In the genomic region with DNA sequence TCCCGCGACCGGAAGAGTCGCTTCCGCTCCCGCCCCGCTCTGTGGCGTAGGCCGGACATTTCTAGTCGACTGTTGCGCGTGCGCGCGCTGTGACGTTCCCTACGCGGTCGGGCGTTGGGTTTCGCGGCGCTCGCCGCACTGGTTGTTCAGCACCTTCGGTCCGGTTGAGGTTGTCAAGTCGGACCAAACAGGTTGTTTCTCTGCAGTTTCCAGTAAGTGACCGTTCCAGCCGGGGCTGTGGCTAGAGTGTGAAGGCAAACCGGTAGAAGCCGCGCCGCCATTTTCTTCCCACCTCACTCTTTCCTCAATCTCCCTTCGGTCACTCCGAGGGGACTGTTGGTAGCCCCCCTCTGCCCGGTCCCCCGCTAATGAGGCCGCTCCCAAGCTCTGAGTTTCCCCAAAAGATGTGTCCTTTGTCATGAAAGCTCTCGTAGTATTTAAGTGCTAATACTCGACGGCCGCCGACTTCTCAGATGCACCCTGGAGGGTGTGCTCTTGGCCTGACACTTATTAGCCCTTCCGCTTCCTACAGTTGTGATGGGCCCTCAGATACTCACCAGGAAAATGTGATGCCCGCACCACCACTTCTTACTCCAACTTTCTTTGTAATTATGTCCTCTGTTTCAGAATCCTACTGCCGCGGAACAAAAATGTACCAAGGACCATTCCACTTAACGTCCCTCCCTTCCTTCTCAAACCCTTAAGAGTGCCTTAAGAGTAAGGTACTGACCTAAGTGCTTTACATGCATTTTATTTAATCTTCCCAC, we compare ENCODE assay signal across 1 cellular context.
TF ChIP-seq lines count a peak whose summit lies in the region.

No MANE protein-coding gene starts in this region.

TF ChIP-seq in K562, 482 proteins besides CTCF, POLR2A, EP300 and RAD21 (continued from another document and continues in another):
- TF ChIP-seq, protein P1, sequence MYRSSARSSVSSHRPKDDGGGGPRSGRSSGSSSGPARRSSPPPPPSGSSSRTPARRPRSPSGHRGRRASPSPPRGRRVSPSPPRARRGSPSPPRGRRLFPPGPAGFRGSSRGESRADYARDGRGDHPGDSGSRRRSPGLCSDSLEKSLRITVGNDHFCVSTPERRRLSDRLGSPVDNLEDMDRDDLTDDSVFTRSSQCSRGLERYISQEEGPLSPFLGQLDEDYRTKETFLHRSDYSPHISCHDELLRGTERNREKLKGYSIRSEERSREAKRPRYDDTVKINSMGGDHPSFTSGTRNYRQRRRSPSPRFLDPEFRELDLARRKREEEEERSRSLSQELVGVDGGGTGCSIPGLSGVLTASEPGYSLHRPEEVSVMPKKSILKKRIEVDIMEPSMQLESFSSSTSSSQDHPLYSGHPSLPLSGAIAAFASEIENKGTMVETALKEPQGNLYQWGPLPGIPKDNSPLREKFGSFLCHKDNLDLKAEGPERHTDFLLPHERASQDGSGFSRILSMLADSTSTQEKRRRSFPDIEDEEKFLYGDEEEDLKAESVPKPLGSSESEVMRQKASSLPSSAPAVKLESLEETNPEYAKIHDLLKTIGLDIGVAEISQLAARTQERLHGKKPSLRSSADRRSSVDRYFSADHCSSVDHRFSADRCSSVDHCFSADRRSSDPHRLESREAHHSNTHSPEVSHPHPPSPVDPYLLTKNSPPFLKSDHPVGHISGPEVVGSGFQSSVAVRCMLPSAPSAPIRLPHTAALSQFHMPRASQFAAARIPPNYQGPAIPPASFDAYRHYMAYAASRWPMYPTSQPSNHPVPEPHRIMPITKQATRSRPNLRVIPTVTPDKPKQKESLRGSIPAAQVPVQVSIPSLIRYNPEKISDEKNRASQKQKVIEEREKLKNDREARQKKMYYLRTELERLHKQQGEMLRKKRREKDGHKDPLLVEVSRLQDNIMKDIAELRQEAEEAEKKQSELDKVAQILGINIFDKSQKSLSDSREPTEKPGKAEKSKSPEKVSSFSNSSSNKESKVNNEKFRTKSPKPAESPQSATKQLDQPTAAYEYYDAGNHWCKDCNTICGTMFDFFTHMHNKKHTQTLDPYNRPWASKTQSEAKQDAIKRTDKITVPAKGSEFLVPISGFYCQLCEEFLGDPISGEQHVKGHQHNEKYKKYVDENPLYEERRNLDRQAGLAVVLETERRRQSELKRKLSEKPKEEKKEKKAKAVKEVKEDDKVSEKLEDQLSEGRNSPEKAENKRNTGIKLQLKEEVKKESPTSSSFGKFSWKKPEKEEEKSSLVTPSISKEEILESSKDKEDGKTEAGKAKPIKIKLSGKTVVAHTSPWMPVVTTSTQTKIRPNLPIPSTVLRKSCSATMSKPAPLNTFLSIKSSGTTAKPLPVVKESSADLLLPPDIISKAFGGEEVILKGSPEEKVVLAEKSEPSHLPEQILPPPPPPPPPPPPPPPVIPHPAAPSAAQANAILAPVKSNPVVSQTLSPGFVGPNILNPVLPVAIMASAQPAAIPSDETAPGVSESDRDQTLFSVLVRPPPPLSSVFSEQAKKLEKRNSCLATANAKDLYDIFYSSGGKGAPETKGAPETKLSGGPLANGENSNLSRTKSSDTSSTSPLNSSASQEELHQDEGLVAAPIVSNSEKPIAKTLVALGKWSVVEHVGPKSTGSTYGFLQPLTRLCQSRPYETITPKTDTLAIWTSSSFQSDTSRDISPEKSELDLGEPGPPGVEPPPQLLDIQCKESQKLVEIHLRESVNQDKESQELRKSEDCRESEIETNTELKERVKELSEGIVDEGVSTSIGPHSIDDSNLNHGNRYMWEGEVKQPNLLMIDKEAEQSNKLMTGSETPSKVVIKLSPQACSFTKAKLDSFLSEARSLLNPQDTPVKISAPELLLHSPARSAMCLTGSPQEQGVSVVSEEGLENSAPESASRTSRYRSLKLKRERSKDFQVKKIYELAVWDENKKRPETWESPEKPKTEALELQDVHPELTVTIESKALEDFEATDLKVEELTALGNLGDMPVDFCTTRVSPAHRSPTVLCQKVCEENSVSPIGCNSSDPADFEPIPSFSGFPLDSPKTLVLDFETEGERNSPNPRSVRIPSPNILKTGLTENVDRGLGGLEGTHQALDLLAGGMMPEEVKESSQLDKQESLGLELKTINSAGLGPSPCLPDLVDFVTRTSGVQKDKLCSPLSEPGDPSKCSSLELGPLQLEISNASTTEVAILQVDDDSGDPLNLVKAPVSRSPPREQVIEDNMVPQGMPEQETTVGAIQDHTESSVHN (IDR thresholded peaks at IDR 0.05; ENCODE audit: borderline replicate concordance in 1 of 2, low read depth in 1 of 2) = no peak
- peak; percentile 68 for TF ChIP-seq NCOA6 (IDR thresholded peaks at IDR 0.05)
- TF ChIP-seq, protein P2, sequence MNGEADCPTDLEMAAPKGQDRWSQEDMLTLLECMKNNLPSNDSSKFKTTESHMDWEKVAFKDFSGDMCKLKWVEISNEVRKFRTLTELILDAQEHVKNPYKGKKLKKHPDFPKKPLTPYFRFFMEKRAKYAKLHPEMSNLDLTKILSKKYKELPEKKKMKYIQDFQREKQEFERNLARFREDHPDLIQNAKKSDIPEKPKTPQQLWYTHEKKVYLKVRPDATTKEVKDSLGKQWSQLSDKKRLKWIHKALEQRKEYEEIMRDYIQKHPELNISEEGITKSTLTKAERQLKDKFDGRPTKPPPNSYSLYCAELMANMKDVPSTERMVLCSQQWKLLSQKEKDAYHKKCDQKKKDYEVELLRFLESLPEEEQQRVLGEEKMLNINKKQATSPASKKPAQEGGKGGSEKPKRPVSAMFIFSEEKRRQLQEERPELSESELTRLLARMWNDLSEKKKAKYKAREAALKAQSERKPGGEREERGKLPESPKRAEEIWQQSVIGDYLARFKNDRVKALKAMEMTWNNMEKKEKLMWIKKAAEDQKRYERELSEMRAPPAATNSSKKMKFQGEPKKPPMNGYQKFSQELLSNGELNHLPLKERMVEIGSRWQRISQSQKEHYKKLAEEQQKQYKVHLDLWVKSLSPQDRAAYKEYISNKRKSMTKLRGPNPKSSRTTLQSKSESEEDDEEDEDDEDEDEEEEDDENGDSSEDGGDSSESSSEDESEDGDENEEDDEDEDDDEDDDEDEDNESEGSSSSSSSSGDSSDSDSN (IDR thresholded peaks at IDR 0.05; ENCODE audit: borderline replicate concordance in 1 of 2, low read depth in 2 of 2, low read length in 2 of 2) = no peak; a peak in 1 of 4 replicates
- TF ChIP-seq EGR1 (conservative IDR thresholded peaks at IDR 0.05) = peak; percentile 48; the same call in 1 of the 2 replicates
- TF ChIP-seq C11orf30 (IDR thresholded peaks at IDR 0.05; ENCODE audit: low read depth) = no peak
- TF ChIP-seq ZNF197 (CRISPR knock-in tag; IDR thresholded peaks at IDR 0.05; ENCODE audit: low read depth) = 0 out of 2 replicates have a peak, but pooled peaks have one; percentile 48
- no peak for TF ChIP-seq BCL6 (CRISPR knock-in tag; IDR thresholded peaks at IDR 0.05)
- TF ChIP-seq ZFPM2 (CRISPR knock-in tag; IDR thresholded peaks at IDR 0.05) = no peak; the same call in 1 of the 2 replicates
- TF ChIP-seq KHSRP (IDR thresholded peaks at IDR 0.05) = 0 out of 2 replicates have a peak, but pooled peaks have one; percentile 39
- TF ChIP-seq CTBP1 (IDR thresholded peaks at IDR 0.05; ENCODE audit: borderline replicate concordance) = peak; percentile 72; the same call in 1 of the 2 replicates
- TF ChIP-seq THRAP3 (IDR thresholded peaks at IDR 0.05; ENCODE audit: borderline replicate concordance) = no peak
- no peak for TF ChIP-seq ZNF184 (CRISPR knock-in tag; IDR thresholded peaks at IDR 0.05)
- TF ChIP-seq PHTF2 (CRISPR knock-in tag; IDR thresholded peaks at IDR 0.05) = no peak
- no peak for TF ChIP-seq BHLHE40 (IDR thresholded peaks at IDR 0.05; ENCODE audit: low read length)
- TF ChIP-seq ZNF232 (CRISPR knock-in tag; IDR thresholded peaks at IDR 0.05) = peak; percentile 76
- TF ChIP-seq PYGO2 (tag; IDR thresholded peaks at IDR 0.05) = 0 out of 2 replicates have a peak, but pooled peaks have one; percentile 18
- TF ChIP-seq NONO (IDR thresholded peaks at IDR 0.05; ENCODE audit: low read depth in 2 of 2, low read length in 1 of 2) = no peak; a peak in 1 of 4 replicates
- TF ChIP-seq ILF3 (IDR thresholded peaks at IDR 0.05; ENCODE audit: borderline replicate concordance) = no peak
- peak; percentile 94 for TF ChIP-seq TAF1 (IDR thresholded peaks at IDR 0.05; ENCODE audit: control insufficient read depth, extremely low read depth, insufficient read depth, low read length, severe bottlenecking)
- TF ChIP-seq RBM22 (IDR thresholded peaks at IDR 0.05; ENCODE audit: low read depth, low read length, poor library complexity, severe bottlenecking) = peak; percentile 51
- TF ChIP-seq ZBTB1 (CRISPR knock-in tag; IDR thresholded peaks at IDR 0.05; ENCODE audit: borderline replicate concordance, low read depth) = peak; percentile 92
- TF ChIP-seq ZNF707 (CRISPR knock-in tag; conservative IDR thresholded peaks at IDR 0.05) = no peak
- peak; percentile 27; the same call in 1 of the 2 replicates for TF ChIP-seq TAL1 (IDR thresholded peaks at IDR 0.05)
- TF ChIP-seq CXXC5 (CRISPR knock-in tag; IDR thresholded peaks at IDR 0.05) = peak; percentile 99
- no peak for TF ChIP-seq HDGF (IDR thresholded peaks at IDR 0.05)
- peak in 1 of 2 experiments; percentile 63; a peak in 2 of 4 replicates for TF ChIP-seq TRIM24 (IDR thresholded peaks at IDR 0.05)
- TF ChIP-seq, protein P3, sequence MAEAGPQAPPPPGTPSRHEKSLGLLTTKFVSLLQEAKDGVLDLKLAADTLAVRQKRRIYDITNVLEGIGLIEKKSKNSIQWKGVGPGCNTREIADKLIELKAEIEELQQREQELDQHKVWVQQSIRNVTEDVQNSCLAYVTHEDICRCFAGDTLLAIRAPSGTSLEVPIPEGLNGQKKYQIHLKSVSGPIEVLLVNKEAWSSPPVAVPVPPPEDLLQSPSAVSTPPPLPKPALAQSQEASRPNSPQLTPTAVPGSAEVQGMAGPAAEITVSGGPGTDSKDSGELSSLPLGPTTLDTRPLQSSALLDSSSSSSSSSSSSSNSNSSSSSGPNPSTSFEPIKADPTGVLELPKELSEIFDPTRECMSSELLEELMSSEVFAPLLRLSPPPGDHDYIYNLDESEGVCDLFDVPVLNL (CRISPR knock-in tag; IDR thresholded peaks at IDR 0.05; ENCODE audit: low read depth) = peak; percentile 68; the same call in 1 of the 2 replicates
- TF ChIP-seq SRF (CRISPR knock-in tag; IDR thresholded peaks at IDR 0.05) = no peak
- peak; percentile 99 for TF ChIP-seq SUPT5H (IDR thresholded peaks at IDR 0.05)
- TF ChIP-seq HLTF (IDR thresholded peaks at IDR 0.05) = 0 out of 2 replicates have a peak, but pooled peaks have one; percentile 53
- TF ChIP-seq, protein P4, sequence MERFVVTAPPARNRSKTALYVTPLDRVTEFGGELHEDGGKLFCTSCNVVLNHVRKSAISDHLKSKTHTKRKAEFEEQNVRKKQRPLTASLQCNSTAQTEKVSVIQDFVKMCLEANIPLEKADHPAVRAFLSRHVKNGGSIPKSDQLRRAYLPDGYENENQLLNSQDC (CRISPR knock-in tag; IDR thresholded peaks at IDR 0.05) = 0 out of 2 replicates have a peak, but pooled peaks have one; percentile 12
- TF ChIP-seq, protein P5, sequence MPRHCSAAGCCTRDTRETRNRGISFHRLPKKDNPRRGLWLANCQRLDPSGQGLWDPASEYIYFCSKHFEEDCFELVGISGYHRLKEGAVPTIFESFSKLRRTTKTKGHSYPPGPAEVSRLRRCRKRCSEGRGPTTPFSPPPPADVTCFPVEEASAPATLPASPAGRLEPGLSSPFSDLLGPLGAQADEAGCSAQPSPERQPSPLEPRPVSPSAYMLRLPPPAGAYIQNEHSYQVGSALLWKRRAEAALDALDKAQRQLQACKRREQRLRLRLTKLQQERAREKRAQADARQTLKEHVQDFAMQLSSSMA (CRISPR knock-in tag; IDR thresholded peaks at IDR 0.05) = no peak
- no peak for TF ChIP-seq ETS2 (tag; IDR thresholded peaks at IDR 0.05; ENCODE audit: borderline replicate concordance, poor library complexity, severe bottlenecking)
- peak; percentile 87 for TF ChIP-seq L3MBTL2 (IDR thresholded peaks at IDR 0.05)
- 0 out of 2 replicates have a peak, but pooled peaks have one; percentile 12 for TF ChIP-seq ZNF311 (CRISPR knock-in tag; IDR thresholded peaks at IDR 0.05)
- no peak for TF ChIP-seq CHD1 (IDR thresholded peaks at IDR 0.05; ENCODE audit: low read length)
- TF ChIP-seq HCFC1 (IDR thresholded peaks at IDR 0.05; ENCODE audit: low read depth, low read length) = peak; percentile 59
- TF ChIP-seq CREB1 (IDR thresholded peaks at IDR 0.05) = peak; percentile 84
- peak; percentile 82 for TF ChIP-seq CREB1 (CRISPR knock-in tag; IDR thresholded peaks at IDR 0.05)
- TF ChIP-seq ZNF274 (IDR thresholded peaks at IDR 0.05; ENCODE audit: borderline replicate concordance, low read depth, low read length) = no peak
- TF ChIP-seq, protein P6, sequence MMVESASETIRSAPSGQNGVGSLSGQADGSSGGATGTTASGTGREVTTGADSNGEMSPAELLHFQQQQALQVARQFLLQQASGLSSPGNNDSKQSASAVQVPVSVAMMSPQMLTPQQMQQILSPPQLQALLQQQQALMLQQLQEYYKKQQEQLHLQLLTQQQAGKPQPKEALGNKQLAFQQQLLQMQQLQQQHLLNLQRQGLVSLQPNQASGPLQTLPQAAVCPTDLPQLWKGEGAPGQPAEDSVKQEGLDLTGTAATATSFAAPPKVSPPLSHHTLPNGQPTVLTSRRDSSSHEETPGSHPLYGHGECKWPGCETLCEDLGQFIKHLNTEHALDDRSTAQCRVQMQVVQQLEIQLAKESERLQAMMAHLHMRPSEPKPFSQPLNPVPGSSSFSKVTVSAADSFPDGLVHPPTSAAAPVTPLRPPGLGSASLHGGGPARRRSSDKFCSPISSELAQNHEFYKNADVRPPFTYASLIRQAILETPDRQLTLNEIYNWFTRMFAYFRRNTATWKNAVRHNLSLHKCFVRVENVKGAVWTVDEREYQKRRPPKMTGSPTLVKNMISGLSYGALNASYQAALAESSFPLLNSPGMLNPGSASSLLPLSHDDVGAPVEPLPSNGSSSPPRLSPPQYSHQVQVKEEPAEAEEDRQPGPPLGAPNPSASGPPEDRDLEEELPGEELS (CRISPR knock-in tag; IDR thresholded peaks at IDR 0.05; ENCODE audit: borderline replicate concordance) = peak; percentile 69
- peak; percentile 82 for TF ChIP-seq KAT8 (IDR thresholded peaks at IDR 0.05; ENCODE audit: low read depth)
- no peak for TF ChIP-seq ZNF253 (CRISPR knock-in tag; conservative IDR thresholded peaks at IDR 0.05)
- TF ChIP-seq PTRF (tag; IDR thresholded peaks at IDR 0.05) = peak; percentile 43; the same call in 1 of the 2 replicates
- no peak for TF ChIP-seq PPARD (CRISPR knock-in tag; IDR thresholded peaks at IDR 0.05)
- no peak for TF ChIP-seq FIP1L1 (IDR thresholded peaks at IDR 0.05; ENCODE audit: low read depth, low read length, poor library complexity, severe bottlenecking)
- TF ChIP-seq, protein P7, sequence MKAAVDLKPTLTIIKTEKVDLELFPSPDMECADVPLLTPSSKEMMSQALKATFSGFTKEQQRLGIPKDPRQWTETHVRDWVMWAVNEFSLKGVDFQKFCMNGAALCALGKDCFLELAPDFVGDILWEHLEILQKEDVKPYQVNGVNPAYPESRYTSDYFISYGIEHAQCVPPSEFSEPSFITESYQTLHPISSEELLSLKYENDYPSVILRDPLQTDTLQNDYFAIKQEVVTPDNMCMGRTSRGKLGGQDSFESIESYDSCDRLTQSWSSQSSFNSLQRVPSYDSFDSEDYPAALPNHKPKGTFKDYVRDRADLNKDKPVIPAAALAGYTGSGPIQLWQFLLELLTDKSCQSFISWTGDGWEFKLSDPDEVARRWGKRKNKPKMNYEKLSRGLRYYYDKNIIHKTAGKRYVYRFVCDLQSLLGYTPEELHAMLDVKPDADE (conservative IDR thresholded peaks at IDR 0.05; ENCODE audit: control insufficient read depth, low read depth, low read length) = peak; percentile 89
- no peak for TF ChIP-seq ZNF444 (CRISPR knock-in tag; IDR thresholded peaks at IDR 0.05)
- TF ChIP-seq SIN3A (IDR thresholded peaks at IDR 0.05; ENCODE audit: borderline replicate concordance in 2 of 2, control insufficient read depth in 1 of 2, low read depth in 2 of 2, low read length in 2 of 2) = peak; percentile 25 to 49; a peak in 2 of 4 replicates
- TF ChIP-seq ZNF134 (CRISPR knock-in tag; conservative IDR thresholded peaks at IDR 0.05) = no peak; the same call in 1 of the 2 replicates
- TF ChIP-seq ELF2 (CRISPR knock-in tag; IDR thresholded peaks at IDR 0.05) = 0 out of 2 replicates have a peak, but pooled peaks have one; percentile 10
